ENCODE assay signal across 1 cellular context in the genomic region with DNA sequence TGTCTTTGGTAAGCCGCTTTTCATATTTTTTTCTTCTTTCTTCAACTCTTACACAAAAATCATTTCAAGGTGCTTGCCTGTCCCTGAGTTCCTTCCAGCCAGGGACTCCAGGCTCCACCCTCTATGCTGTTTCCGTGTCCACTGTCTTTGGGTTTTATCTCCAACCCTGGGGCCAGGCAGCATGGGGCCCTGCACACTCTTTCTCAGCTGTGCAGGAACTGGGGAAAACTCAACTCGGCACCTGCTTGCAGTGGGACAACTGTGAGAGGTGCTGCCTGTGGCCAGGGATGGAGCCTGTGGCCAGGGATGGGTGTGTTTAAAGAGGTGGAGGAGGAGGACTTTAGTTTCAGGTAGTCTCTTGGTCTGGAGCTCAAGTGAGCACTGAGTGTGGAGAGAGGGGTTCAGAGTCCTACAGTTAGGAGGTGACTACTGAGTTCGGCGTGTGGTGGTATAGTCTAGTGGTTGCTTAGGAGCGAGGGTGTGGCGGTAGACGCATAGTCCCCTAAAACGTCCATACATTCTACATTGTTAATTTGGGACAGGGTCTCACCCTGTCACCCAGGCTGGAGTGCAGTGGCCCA.
TF ChIP-seq lines count a peak whose summit lies in the region.

No MANE protein-coding gene starts in this region.

TF ChIP-seq in GM23338, 12 proteins besides CTCF, POLR2A, EP300 and RAD21:
- TF ChIP-seq, protein P1, sequence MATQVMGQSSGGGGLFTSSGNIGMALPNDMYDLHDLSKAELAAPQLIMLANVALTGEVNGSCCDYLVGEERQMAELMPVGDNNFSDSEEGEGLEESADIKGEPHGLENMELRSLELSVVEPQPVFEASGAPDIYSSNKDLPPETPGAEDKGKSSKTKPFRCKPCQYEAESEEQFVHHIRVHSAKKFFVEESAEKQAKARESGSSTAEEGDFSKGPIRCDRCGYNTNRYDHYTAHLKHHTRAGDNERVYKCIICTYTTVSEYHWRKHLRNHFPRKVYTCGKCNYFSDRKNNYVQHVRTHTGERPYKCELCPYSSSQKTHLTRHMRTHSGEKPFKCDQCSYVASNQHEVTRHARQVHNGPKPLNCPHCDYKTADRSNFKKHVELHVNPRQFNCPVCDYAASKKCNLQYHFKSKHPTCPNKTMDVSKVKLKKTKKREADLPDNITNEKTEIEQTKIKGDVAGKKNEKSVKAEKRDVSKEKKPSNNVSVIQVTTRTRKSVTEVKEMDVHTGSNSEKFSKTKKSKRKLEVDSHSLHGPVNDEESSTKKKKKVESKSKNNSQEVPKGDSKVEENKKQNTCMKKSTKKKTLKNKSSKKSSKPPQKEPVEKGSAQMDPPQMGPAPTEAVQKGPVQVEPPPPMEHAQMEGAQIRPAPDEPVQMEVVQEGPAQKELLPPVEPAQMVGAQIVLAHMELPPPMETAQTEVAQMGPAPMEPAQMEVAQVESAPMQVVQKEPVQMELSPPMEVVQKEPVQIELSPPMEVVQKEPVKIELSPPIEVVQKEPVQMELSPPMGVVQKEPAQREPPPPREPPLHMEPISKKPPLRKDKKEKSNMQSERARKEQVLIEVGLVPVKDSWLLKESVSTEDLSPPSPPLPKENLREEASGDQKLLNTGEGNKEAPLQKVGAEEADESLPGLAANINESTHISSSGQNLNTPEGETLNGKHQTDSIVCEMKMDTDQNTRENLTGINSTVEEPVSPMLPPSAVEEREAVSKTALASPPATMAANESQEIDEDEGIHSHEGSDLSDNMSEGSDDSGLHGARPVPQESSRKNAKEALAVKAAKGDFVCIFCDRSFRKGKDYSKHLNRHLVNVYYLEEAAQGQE (IDR thresholded peaks at IDR 0.05; ENCODE audit: unreplicated experiment), result no peak
- TF ChIP-seq, protein P2, sequence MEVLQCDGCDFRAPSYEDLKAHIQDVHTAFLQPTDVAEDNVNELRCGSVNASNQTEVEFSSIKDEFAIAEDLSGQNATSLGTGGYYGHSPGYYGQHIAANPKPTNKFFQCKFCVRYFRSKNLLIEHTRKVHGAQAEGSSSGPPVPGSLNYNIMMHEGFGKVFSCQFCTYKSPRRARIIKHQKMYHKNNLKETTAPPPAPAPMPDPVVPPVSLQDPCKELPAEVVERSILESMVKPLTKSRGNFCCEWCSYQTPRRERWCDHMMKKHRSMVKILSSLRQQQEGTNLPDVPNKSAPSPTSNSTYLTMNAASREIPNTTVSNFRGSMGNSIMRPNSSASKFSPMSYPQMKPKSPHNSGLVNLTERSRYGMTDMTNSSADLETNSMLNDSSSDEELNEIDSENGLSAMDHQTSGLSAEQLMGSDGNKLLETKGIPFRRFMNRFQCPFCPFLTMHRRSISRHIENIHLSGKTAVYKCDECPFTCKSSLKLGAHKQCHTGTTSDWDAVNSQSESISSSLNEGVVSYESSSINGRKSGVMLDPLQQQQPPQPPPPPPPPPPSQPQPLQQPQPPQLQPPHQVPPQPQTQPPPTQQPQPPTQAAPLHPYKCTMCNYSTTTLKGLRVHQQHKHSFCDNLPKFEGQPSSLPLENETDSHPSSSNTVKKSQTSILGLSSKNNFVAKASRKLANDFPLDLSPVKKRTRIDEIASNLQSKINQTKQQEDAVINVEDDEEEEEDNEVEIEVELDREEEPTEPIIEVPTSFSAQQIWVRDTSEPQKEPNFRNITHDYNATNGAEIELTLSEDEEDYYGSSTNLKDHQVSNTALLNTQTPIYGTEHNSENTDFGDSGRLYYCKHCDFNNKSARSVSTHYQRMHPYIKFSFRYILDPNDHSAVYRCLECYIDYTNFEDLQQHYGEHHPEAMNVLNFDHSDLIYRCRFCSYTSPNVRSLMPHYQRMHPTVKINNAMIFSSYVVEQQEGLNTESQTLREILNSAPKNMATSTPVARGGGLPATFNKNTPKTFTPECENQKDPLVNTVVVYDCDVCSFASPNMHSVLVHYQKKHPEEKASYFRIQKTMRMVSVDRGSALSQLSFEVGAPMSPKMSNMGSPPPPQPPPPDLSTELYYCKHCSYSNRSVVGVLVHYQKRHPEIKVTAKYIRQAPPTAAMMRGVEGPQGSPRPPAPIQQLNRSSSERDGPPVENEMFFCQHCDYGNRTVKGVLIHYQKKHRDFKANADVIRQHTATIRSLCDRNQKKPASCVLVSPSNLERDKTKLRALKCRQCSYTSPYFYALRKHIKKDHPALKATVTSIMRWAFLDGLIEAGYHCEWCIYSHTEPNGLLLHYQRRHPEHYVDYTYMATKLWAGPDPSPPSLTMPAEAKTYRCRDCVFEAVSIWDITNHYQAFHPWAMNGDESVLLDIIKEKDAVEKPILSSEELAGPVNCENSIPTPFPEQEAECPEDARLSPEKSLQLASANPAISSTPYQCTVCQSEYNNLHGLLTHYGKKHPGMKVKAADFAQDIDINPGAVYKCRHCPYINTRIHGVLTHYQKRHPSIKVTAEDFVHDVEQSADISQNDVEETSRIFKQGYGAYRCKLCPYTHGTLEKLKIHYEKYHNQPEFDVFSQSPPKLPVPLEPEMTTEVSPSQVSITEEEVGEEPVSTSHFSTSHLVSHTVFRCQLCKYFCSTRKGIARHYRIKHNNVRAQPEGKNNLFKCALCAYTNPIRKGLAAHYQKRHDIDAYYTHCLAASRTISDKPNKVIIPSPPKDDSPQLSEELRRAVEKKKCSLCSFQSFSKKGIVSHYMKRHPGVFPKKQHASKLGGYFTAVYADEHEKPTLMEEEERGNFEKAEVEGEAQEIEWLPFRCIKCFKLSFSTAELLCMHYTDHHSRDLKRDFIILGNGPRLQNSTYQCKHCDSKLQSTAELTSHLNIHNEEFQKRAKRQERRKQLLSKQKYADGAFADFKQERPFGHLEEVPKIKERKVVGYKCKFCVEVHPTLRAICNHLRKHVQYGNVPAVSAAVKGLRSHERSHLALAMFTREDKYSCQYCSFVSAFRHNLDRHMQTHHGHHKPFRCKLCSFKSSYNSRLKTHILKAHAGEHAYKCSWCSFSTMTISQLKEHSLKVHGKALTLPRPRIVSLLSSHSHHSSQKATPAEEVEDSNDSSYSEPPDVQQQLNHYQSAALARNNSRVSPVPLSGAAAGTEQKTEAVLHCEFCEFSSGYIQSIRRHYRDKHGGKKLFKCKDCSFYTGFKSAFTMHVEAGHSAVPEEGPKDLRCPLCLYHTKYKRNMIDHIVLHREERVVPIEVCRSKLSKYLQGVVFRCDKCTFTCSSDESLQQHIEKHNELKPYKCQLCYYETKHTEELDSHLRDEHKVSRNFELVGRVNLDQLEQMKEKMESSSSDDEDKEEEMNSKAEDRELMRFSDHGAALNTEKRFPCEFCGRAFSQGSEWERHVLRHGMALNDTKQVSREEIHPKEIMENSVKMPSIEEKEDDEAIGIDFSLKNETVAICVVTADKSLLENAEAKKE (CRISPR knock-in tag; IDR thresholded peaks at IDR 0.05), result no peak
- TF ChIP-seq, protein P3, sequence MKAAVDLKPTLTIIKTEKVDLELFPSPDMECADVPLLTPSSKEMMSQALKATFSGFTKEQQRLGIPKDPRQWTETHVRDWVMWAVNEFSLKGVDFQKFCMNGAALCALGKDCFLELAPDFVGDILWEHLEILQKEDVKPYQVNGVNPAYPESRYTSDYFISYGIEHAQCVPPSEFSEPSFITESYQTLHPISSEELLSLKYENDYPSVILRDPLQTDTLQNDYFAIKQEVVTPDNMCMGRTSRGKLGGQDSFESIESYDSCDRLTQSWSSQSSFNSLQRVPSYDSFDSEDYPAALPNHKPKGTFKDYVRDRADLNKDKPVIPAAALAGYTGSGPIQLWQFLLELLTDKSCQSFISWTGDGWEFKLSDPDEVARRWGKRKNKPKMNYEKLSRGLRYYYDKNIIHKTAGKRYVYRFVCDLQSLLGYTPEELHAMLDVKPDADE (IDR thresholded peaks at IDR 0.05), result no peak
- no peak for TF ChIP-seq EZH2phosphoT487 (IDR thresholded peaks at IDR 0.05; ENCODE audit: unreplicated experiment)
- no peak for TF ChIP-seq ZNF331 (CRISPR knock-in tag; IDR thresholded peaks at IDR 0.05; ENCODE audit: low read depth)
- no peak for TF ChIP-seq EZH2 (IDR thresholded peaks at IDR 0.05; ENCODE audit: low read depth, unreplicated experiment)
- TF ChIP-seq JUNB (IDR thresholded peaks at IDR 0.05; ENCODE audit: unreplicated experiment), result no peak
- no peak for TF ChIP-seq STAT1 (IDR thresholded peaks at IDR 0.05; ENCODE audit: unreplicated experiment)
